ENCODE assay signal across 1 cellular context in genomic region chr3:123688241-123688747, GRCh38.
TF ChIP-seq lines count a peak whose summit lies in the region.

No MANE protein-coding gene starts in this region.

TF ChIP-seq in GM23338, 12 proteins besides CTCF, POLR2A, EP300 and RAD21 (continued from another document):
- TF ChIP-seq ZNF462 (CRISPR knock-in tag; IDR thresholded peaks at IDR 0.05) (no peak), POLR2AphosphoS5 (IDR thresholded peaks at IDR 0.05; ENCODE audit: low read depth) (no peak), ETS1 (IDR thresholded peaks at IDR 0.05) (no peak), NANOG (IDR thresholded peaks at IDR 0.05; ENCODE audit: borderline replicate concordance) (no peak)
